Comparison of ENCODE assay signal across 16 cellular contexts in the genomic region with DNA sequence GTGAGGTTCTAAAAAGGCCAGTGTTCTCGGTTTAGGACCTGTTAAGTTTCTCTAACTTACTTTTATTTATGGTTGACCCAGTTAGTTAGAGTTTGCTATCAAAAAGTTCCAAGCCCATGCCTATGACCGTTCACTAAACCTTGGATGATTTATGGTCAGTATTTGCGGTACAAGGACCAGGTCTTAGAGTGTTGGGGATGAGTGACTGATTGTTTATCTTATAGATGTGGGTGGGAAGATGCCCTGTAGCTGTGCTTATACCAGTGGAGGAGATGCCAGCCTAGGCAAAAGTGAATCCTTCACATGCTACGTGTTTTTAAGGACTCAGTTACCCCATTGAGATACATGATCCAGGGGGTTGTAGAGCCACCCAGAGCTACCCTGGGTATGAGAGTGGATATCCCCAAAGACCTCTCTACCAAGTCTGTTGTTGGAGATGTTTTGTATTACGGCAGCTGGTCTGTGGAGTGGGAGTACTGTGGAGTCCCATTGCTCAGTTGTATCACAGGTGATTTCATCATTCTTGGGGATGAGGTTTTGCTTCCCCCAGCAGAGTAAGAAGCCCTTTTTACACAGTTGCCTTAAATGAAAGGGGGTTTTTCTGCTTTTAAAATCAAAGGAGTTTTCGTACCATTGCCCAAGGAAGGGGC. TPM values are rescaled to one million over a fixed set of nuclear protein-coding genes. Genes with fewer than 3 reads are reported as not detected.
DNase-seq lines count a peak whose midpoint lies in the region; ATAC-seq lines count a peak whose summit lies in the region.
"Had no signal": no experiment of that assay in that cellular context is flagged by ENCODE, and none has a peak within 500 bp of the region (broad histone marks: within the 10 kb centered on the region; RNA-seq: fewer than 3 reads in every experiment).

No MANE protein-coding gene starts in this region.

- peak overlapping the region; percentile 97 for H3K27ac ChIP-seq in substantia nigra (ENCODE audit: low read depth, low read length, poor library complexity, severe bottlenecking)
- H3K27ac ChIP-seq: parathyroid adenoma had no signal

- DNase-seq in UCSD-AML1 (lab: John Stamatoyannopoulos, UW; ENCODE audit: unreplicated experiment) (peak; percentile 16), inferior parietal cortex (ENCODE audit: extremely low spot score) (peak; percentile 47), substantia nigra (lab: John Stamatoyannopoulos, UW) (peak in 5 of 49 donors; percentile 22 to 34 (median 29)), glomerular visceral epithelial cell (ENCODE audit: extremely low spot score) (no peak), left ventricle myocardium superior (no peak)
- DNase-seq in stimulated activated CD4-positive, alpha-beta T cell treated with anti-CD3 and anti-CD28 coated beads, Interleukin-4, amount 100 ng/mL, for 4 hours = no peak
- DNase-seq: activated CD4-positive, alpha-beta T cell treated with anti-CD3 and anti-CD28 coated beads, Interleukin-2, amount 50 U/mL, for 4 hours; activated gamma-delta T cell; CD8-positive, alpha-beta memory T cell; cerebellar nuclear complex; left cardiac atrium; NCI-H146; stimulated activated naive CD4-positive, alpha-beta T cell had no signal

- ATAC-seq in left ventricle myocardium superior = no peak
- ATAC-seq: left cardiac atrium had no signal

- peak overlapping the region in 2 of 3 donors; percentile 51 to 59 for H3K27ac Mint-ChIP-seq in IgD-negative memory B cell
- H3K27ac Mint-ChIP-seq: T-helper 1 cell treated with Interleukin-12 subunit alpha and Interleukin-12 subunit beta and Interleukin-4 antibody, amounts not matched to agents 30 μg/mL and 1 μg/mL, for 36 hours had no signal

- no peaks in the 10 kb centered on the region for H3K9me3 Mint-ChIP-seq in IgD-negative memory B cell
- H3K9me3 Mint-ChIP-seq: CD8-positive, alpha-beta memory T cell; T-helper 1 cell treated with Interleukin-12 subunit alpha and Interleukin-12 subunit beta and Interleukin-4 antibody, amounts not matched to agents 30 μg/mL and 1 μg/mL, for 36 hours had no signal

- H3K4me1 Mint-ChIP-seq in IgD-negative memory B cell = peaks cover 18 to 29% (median 21%) of the 10 kb centered on the region in 3 donors

- H3K4me3 Mint-ChIP-seq in IgD-negative memory B cell = peak overlapping the region in 3 of 4 donors; percentile 51 to 97 (median 95)
- H3K4me3 Mint-ChIP-seq: T-helper 1 cell treated with Interleukin-12 subunit alpha and Interleukin-12 subunit beta and Interleukin-4 antibody, amounts not matched to agents 30 μg/mL and 1 μg/mL, for 36 hours had no signal

- H3K27me3 Mint-ChIP-seq in IgD-negative memory B cell = peaks cover 1% of the 10 kb centered on the region

- no peaks in the 10 kb centered on the region for H3K36me3 Mint-ChIP-seq in IgD-negative memory B cell

- intact Hi-C loops in left ventricle myocardium superior (cut with micrococcal nuclease) = no loop called here

RNA-seq across cellular contexts. Expression of a gene that starts 2.1 kb away (rescaled TPM):
- polyA plus RNA-seq in IgD-negative memory B cell = 2.0 TPM
- total RNA-seq in left ventricle myocardium superior = 11.5 TPM
- polyA plus RNA-seq: CD8-positive, alpha-beta memory T cell had no signal

Comparison
In these comparisons a context has a peak if more than half of its experiments do, and no peak if none do; other contexts are left out.
1. DNase-seq: peak in UCSD-AML1 (single experiment) and inferior parietal cortex (single experiment); none in glomerular visceral epithelial cell (single experiment), stimulated activated CD4-positive, alpha-beta T cell treated with anti-CD3 and anti-CD28 coated beads, Interleukin-4, amount 100 ng/mL, for 4 hours (0 of 2) and left ventricle myocardium superior (single experiment).